30 cellular contexts compared by ENCODE assay signal in the genomic region with DNA sequence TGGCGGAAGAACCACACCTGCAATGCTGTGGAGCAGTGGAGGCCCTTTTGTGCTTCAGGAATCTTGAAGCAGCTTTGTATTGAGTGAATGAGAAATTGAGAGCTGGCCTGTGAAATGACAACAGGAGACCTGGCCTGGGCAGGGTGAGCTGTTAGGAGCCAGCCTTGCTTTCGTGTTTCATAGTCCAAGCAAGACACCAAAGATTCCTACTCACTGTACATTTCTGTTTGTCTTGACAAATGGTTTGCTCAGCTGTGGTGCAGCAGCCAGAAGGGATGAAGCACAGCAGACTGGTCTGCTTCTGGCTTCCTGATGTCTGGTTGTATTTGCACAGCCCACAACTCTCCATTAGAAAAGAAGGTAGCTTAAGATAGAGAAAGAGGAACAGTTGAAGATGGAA.
"Had no signal": no experiment of that assay in that cellular context is flagged by ENCODE, and none has a peak within 500 bp of the region (broad histone marks: within the 10 kb centered on the region; RNA-seq: fewer than 3 reads in every experiment).

No MANE protein-coding gene starts in this region.

- H3K4me1 ChIP-seq: left lung, lower lobe of right lung, prostate gland, thyroid gland, upper lobe of left lung had no signal

- H3K9me3 Mint-ChIP-seq: activated T-cell treated with anti-CD3 and anti-CD28 coated beads, Interleukin-2, amount 50 U/mL, for 24 hours; natural killer cell treated with Interleukin-12 subunit alpha and Interleukin-12 subunit beta and Interleukin-15 and Interleukin-18, amount 100 ng/mL, for 72 hours; stimulated activated naive B cell treated with anti-CD40 and anti-IgM and Interleukin-4, amounts not matched to agents 10 μg/mL and 1 μg/mL and 100 μg/mL, for 72 hours; T-helper 2 cell treated with Interferon-gamma antibody and Interleukin-4, amounts not matched to agents 5 μg/mL and 100 μg/mL, for 36 hours had no signal

- H3K36me3 ChIP-seq: left lung, lower lobe of right lung, ovary, prostate gland, vagina, WERI-Rb-1 had no signal

- H3K4me3 Mint-ChIP-seq: activated naive CD4-positive, alpha-beta T cell treated with anti-CD3 and anti-CD28 coated beads, Interleukin-2, amount 10 ng/mL, durations not matched to agents 7 days and 5 days; activated T-cell treated with anti-CD3 and anti-CD28 coated beads, Interleukin-2, amount 50 U/mL, for 24 hours; natural killer cell treated with Interleukin-12 subunit alpha and Interleukin-12 subunit beta and Interleukin-15 and Interleukin-18, amount 100 ng/mL, for 72 hours; stimulated activated naive B cell treated with anti-CD40 and anti-IgM and Interleukin-4, amounts not matched to agents 10 μg/mL and 1 μg/mL and 100 μg/mL, for 72 hours; T-helper 2 cell treated with Interferon-gamma antibody and Interleukin-4, amounts not matched to agents 5 μg/mL and 100 μg/mL, for 36 hours had no signal

- H3K27me3 Mint-ChIP-seq: activated T-cell treated with anti-CD3 and anti-CD28 coated beads, Interleukin-2, amount 50 U/mL, for 24 hours; stimulated activated naive B cell treated with anti-CD40 and anti-IgM and Interleukin-4, amounts not matched to agents 10 μg/mL and 1 μg/mL and 100 μg/mL, for 72 hours had no signal

- H3K27ac ChIP-seq: esophagus muscularis mucosa, foreskin keratinocyte, left lung, lower lobe of right lung, ovary, prostate gland, stomach, thyroid gland, upper lobe of left lung, vagina, WERI-Rb-1 had no signal

- ATAC-seq: activated CD4-positive, CD25-positive, alpha-beta regulatory T cell treated with anti-CD3 and anti-CD28 coated beads, Interleukin-2, amount 50 U/mL, for 24 hours; foreskin keratinocyte; left lung; lower lobe of right lung; mucosa of descending colon; natural killer cell treated with Interleukin-12 subunit alpha and Interleukin-12 subunit beta and Interleukin-15 and Interleukin-18, amount 100 ng/mL, for 72 hours; stimulated activated naive B cell treated with anti-CD40 and anti-IgM and Interleukin-4, amounts not matched to agents 10 μg/mL and 1 μg/mL and 100 μg/mL, for 72 hours had no signal

- H3K4me1 Mint-ChIP-seq: stimulated activated naive B cell treated with anti-CD40 and anti-IgM and Interleukin-4, amounts not matched to agents 10 μg/mL and 1 μg/mL and 100 μg/mL, for 72 hours had no signal

- H3K36me3 Mint-ChIP-seq: natural killer cell treated with Interleukin-12 subunit alpha and Interleukin-12 subunit beta and Interleukin-15 and Interleukin-18, amount 100 ng/mL, for 72 hours; stimulated activated naive B cell treated with anti-CD40 and anti-IgM and Interleukin-4, amounts not matched to agents 10 μg/mL and 1 μg/mL and 100 μg/mL, for 72 hours had no signal

- DNase-seq: activated CD4-positive, alpha-beta T cell treated with anti-CD3 and anti-CD28 coated beads for 48 hours; activated CD4-positive, alpha-beta T cell treated with anti-CD3 and anti-CD28 coated beads, Interleukin-2, amount 50 U/mL, for 48 hours; activated CD8-positive, alpha-beta memory T cell treated with anti-CD3 and anti-CD28 coated beads, Interleukin-2, amount 50 U/mL, for 48 hours; activated gamma-delta T cell; activated naive CD4-positive, alpha-beta T cell treated with anti-CD3 and anti-CD28 coated beads, Interleukin-2, amount 10 ng/mL, durations not matched to agents 7 days and 5 days; activated T-cell treated with anti-CD3 and anti-CD28 coated beads, Interleukin-2, amount 50 U/mL, for 24 hours; amniotic stem cell; dermis blood vessel endothelial cell; effector CD4-positive, alpha-beta T cell; foreskin keratinocyte; left lung; lower lobe of right lung; mesendoderm; mucosa of descending colon; ovary; retina; stimulated activated CD4-positive, alpha-beta T cell treated with anti-CD3 and anti-CD28 coated beads, Interleukin-15, amount 100 ng/mL, for 24 hours; stimulated activated CD4-positive, alpha-beta T cell treated with anti-CD3 and anti-CD28 coated beads, Interleukin-2, amount 100 ng/mL, for 24 hours; stimulated activated naive B cell treated with anti-CD40 and anti-IgM and Interleukin-4, amounts not matched to agents 10 μg/mL and 1 μg/mL and 100 μg/mL, for 72 hours; stomach; thyroid gland; upper lobe of left lung; WERI-Rb-1 had no signal

- H3K27ac Mint-ChIP-seq: activated naive CD4-positive, alpha-beta T cell treated with anti-CD3 and anti-CD28 coated beads, Interleukin-2, amount 10 ng/mL, durations not matched to agents 7 days and 5 days; activated T-cell treated with anti-CD3 and anti-CD28 coated beads, Interleukin-2, amount 50 U/mL, for 24 hours; natural killer cell treated with Interleukin-12 subunit alpha and Interleukin-12 subunit beta and Interleukin-15 and Interleukin-18, amount 100 ng/mL, for 72 hours; stimulated activated naive B cell treated with anti-CD40 and anti-IgM and Interleukin-4, amounts not matched to agents 10 μg/mL and 1 μg/mL and 100 μg/mL, for 72 hours; T-helper 2 cell treated with Interferon-gamma antibody and Interleukin-4, amounts not matched to agents 5 μg/mL and 100 μg/mL, for 36 hours had no signal

- H3K27me3 ChIP-seq: esophagus muscularis mucosa, foreskin keratinocyte, left lung, ovary, stomach, thyroid gland, upper lobe of left lung, vagina had no signal

- H3K4me3 ChIP-seq: esophagus muscularis mucosa, left lung, lower lobe of right lung, mucosa of descending colon, ovary, prostate gland, stomach, thyroid gland, upper lobe of left lung, vagina had no signal

- H3K9me3 ChIP-seq: esophagus muscularis mucosa, left lung, lower lobe of right lung, mucosa of descending colon, ovary, prostate gland, stomach, thyroid gland, upper lobe of left lung, vagina had no signal

- FAIRE-seq: colon had no signal
